In genomic region chr2:120914839-120915521, GRCh38 we compare ENCODE assay signal across 9 cellular contexts.
A peak's percentile ranks its signal among the peaks of the same experiment; 100 is the strongest.
DNase-seq lines count a peak whose midpoint lies in the region; ATAC-seq and TF ChIP-seq lines count a peak whose summit lies in the region.
"Had no signal": no experiment of that assay in that cellular context is flagged by ENCODE, and none has a peak within 500 bp of the region (broad histone marks: within the 10 kb centered on the region; RNA-seq: fewer than 3 reads in every experiment).

No MANE protein-coding gene starts in this region.

- ATAC-seq in activated T-helper 17 cell treated with anti-CD3 and anti-CD28 coated beads, Interleukin-2, amount 50 U/mL, for 72 hours (replicated peaks) = no peak
- ATAC-seq in GM18907 (IDR thresholded peaks at IDR 0.05; ENCODE audit: unreplicated experiment) = no peak

- H3K79me2 ChIP-seq in PC-9 (ENCODE audit: low read depth) = no peaks in the 10 kb centered on the region
- no peaks in the 10 kb centered on the region for H3K79me2 ChIP-seq in mesendoderm (ENCODE audit: control insufficient read depth, insufficient read depth, low read length)

- no peak overlapping the region for H3K27ac Mint-ChIP-seq in activated T-helper 17 cell treated with anti-CD3 and anti-CD28 coated beads, Interleukin-2, amount 50 U/mL, for 72 hours

- no peak overlapping the region for H2BK15ac ChIP-seq in mesendoderm (replicated peaks; ENCODE audit: low read depth)

- no peaks in the 10 kb centered on the region for H4K20me1 ChIP-seq in PC-9 (ENCODE audit: insufficient read depth)

- no peaks in the 10 kb centered on the region for H3K4me1 Mint-ChIP-seq in activated T-helper 17 cell treated with anti-CD3 and anti-CD28 coated beads, Interleukin-2, amount 50 U/mL, for 72 hours

- no peaks in the 10 kb centered on the region for H3K27me3 ChIP-seq in PC-9 (ENCODE audit: insufficient read depth, low read depth)
- H3K27me3 ChIP-seq in mesendoderm (ENCODE audit: insufficient read depth, low read length, poor library complexity) = no peaks in the 10 kb centered on the region

- peak overlapping the region; percentile 9; the same call in 1 of the 2 replicates for H3K4me2 ChIP-seq in PC-9
- no peak overlapping the region for H3K4me2 ChIP-seq in mesendoderm (ENCODE audit: low read length)

- no peak overlapping the region for H2BK5ac ChIP-seq in mesendoderm (ENCODE audit: low read length)

- H2AK5ac ChIP-seq in mesendoderm (ENCODE audit: low read length) = no peak overlapping the region

- no peak overlapping the region for H4K5ac ChIP-seq in mesendoderm (ENCODE audit: low read length)

- no CpG with 5 or more reads among the region's 17 CpGs for WGBS in mesendoderm (ENCODE audit: extremely low coverage, insufficient coverage, low lambda C conversion rate)

- no peak overlapping the region for H3K9ac ChIP-seq in mesendoderm (ENCODE audit: low read length)

- POLR2A ChIA-PET in AG04449 (lab: Yijun Ruan, JAX) = interaction anchor here (0.5 to 1.1 kb wide), 5 partner anchors 15 to 219 kb away, joined by 3 to 6 read pairs (median 3); no protein-coding TSS in a partner anchor
- POLR2A ChIA-PET in PC-9 (lab: Charles Lee; ENCODE audit: unreplicated experiment) = interaction anchor here (0.5 to 0.7 kb wide), 5 partner anchors 151 to 594 kb away, joined by 3 to 9 read pairs (median 5); no protein-coding TSS in a partner anchor

- no peak overlapping the region for H4K8ac ChIP-seq in mesendoderm (ENCODE audit: low read depth, low read length)

- no peaks in the 10 kb centered on the region for H3K9me3 ChIP-seq in PC-9 (ENCODE audit: insufficient read depth, low read depth)

- peak overlapping the region; percentile 49 for H3K56ac ChIP-seq in mesendoderm (ENCODE audit: low read length)

- H3K4me3 ChIP-seq in AG04449 (ENCODE audit: low read depth, low read length) (no peak overlapping the region), PC-9 (no peak overlapping the region), mesendoderm (ENCODE audit: low read length) (no peak overlapping the region)

- no peaks in the 10 kb centered on the region for H3K9me3 Mint-ChIP-seq in activated T-helper 17 cell treated with anti-CD3 and anti-CD28 coated beads, Interleukin-2, amount 50 U/mL, for 72 hours

- TF ChIP-seq CTCF in AG04449 (IDR thresholded peaks at IDR 0.05; ENCODE audit: insufficient read depth, low read length, missing control alignments) (no peak), PC-9 (conservative IDR thresholded peaks at IDR 0.05) (no peak)

- no peaks in the 10 kb centered on the region for H3K27me3 Mint-ChIP-seq in activated T-helper 17 cell treated with anti-CD3 and anti-CD28 coated beads, Interleukin-2, amount 50 U/mL, for 72 hours

- intact Hi-C loops in PC-9 (cut with micrococcal nuclease; ENCODE audit: unreplicated experiment) = loop anchor here (1.0 to 5.0 kb wide), 3 partner anchors 123 to 220 kb away; no protein-coding TSS in a partner anchor

- CTCF ChIA-PET in AG04449 (lab: Yijun Ruan, JAX) = interaction anchor here (0.8 to 1.5 kb wide), 4 partner anchors 10 to 219 kb away, joined by 3 to 6 read pairs (median 4); no protein-coding TSS in a partner anchor
- CTCF ChIA-PET in PC-9 (lab: Charles Lee) = interaction anchor here (0.6 kb wide), 2 partner anchors 36 to 362 kb away, joined by 5 to 7 read pairs; no protein-coding TSS in a partner anchor

- H3K4me1 ChIP-seq in PC-9 (replicated peaks; ENCODE audit: insufficient read depth) (peaks cover 21% of the 10 kb centered on the region), mesendoderm (ENCODE audit: control insufficient read depth, low read depth, low read length) (no peaks in the 10 kb centered on the region)

- H3K27ac ChIP-seq in PC-9 (no peak overlapping the region), epithelial cell of prostate (peak overlapping the region; percentile 39), mesendoderm (ENCODE audit: low read depth, low read length) (no peak overlapping the region)

- no peaks in the 10 kb centered on the region for H3K36me3 ChIP-seq in PC-9 (ENCODE audit: low read depth)
- no peaks in the 10 kb centered on the region for H3K36me3 ChIP-seq in mesendoderm (ENCODE audit: control insufficient read depth, insufficient read depth, low read length)

- peaks cover 5% of the 10 kb centered on the region for H3K79me1 ChIP-seq in mesendoderm (ENCODE audit: low read length)

- H3K9me2 ChIP-seq in PC-9 (ENCODE audit: insufficient read depth) = no peaks in the 10 kb centered on the region

- 0 out of 2 replicates have a peak overlapping the region, but pooled peaks have one; percentile 23 for H2AFZ ChIP-seq in PC-9

- BruUV-seq in PC-9 (replicated peaks; lab: Mats Ljungman, UMichigan) = no TSS peak

- no peaks in the 10 kb centered on the region for H3K36me3 Mint-ChIP-seq in activated T-helper 17 cell treated with anti-CD3 and anti-CD28 coated beads, Interleukin-2, amount 50 U/mL, for 72 hours (ENCODE audit: low read depth)

- H2BK120ac ChIP-seq in mesendoderm (ENCODE audit: low read depth, low read length) = no peak overlapping the region

- no peak overlapping the region for H3K18ac ChIP-seq in mesendoderm (ENCODE audit: low read length)

- no peak overlapping the region for H3K23ac ChIP-seq in mesendoderm (ENCODE audit: low read length)

- H3F3A ChIP-seq in PC-9 (ENCODE audit: insufficient read depth, low read depth) = no peaks in the 10 kb centered on the region

- no peak overlapping the region for H3K4me3 Mint-ChIP-seq in activated T-helper 17 cell treated with anti-CD3 and anti-CD28 coated beads, Interleukin-2, amount 50 U/mL, for 72 hours

- H3K4ac ChIP-seq in mesendoderm (ENCODE audit: low read depth, low read length) = no peak overlapping the region

- peak; percentile 80 for DNase-seq in AG04449 (ENCODE audit: low read depth, low spot score)
- DNase-seq in PC-9 = peak; percentile 46 to 87
- DNase-seq in epithelial cell of prostate (ENCODE audit: low read depth, low spot score) = no peak
- DNase-seq in mesendoderm = peak; percentile 31
- DNase-seq in stimulated activated CD4-positive, alpha-beta T cell treated with anti-CD3 and anti-CD28 coated beads, Interleukin-2, amount 100 ng/mL, for 48 hours = no peak
- DNase-seq in GM19240 (ENCODE audit: insufficient read length, low spot score) = no peak
- DNase-seq: NCI-H526 had no signal

Comparison
In these comparisons a context has a peak if more than half of its experiments do, and no peak if none do; other contexts are left out.
1. DNase-seq: peak in AG04449 (single experiment), PC-9 (2 of 2) and mesendoderm (single experiment); none in epithelial cell of prostate (single experiment), stimulated activated CD4-positive, alpha-beta T cell treated with anti-CD3 and anti-CD28 coated beads, Interleukin-2, amount 100 ng/mL, for 48 hours (0 of 2) and GM19240 (single experiment).